ENCODE assay signal across 14 cellular contexts in genomic region chr20:46133886-46134654, GRCh38. TPM values are rescaled to one million over a fixed set of nuclear protein-coding genes. Genes with fewer than 3 reads are reported as not detected.
DNase-seq lines count a peak whose midpoint lies in the region; ATAC-seq, FAIRE-seq and TF ChIP-seq lines count a peak whose summit lies in the region.
"Had no signal": no experiment of that assay in that cellular context is flagged by ENCODE, and none has a peak within 500 bp of the region (broad histone marks: within the 10 kb centered on the region; RNA-seq: fewer than 3 reads in every experiment).

No MANE protein-coding gene starts in this region.

- FAIRE-seq in GM12878 (lab: Jason Lieb, UNC), result no peak
- FAIRE-seq: A204.1, D721Med, K562 had no signal

- RAD21 ChIA-PET in GM12878 (lab: Charles Lee; ENCODE audit: unreplicated experiment), result no interaction called here

- in situ Hi-C loops in GM12878 (cut with MboI), result no loop called here

- POLR2A ChIA-PET in GM12878 (lab: Charles Lee), result interaction anchor here (0.7 kb wide), 1 partner anchor 1165 kb away, joined by 4 read pairs; no protein-coding TSS in a partner anchor

- H3K79me2 ChIP-seq in GM12878 (ENCODE audit: control insufficient read depth, insufficient read depth, low read length), result no peaks in the 10 kb centered on the region

- intact Hi-C loops in GM12878 (cut with micrococcal nuclease; ENCODE audit: unreplicated experiment) (loop anchor here (2.0 kb wide), 1 partner anchor 111 kb away; no protein-coding TSS in a partner anchor), posterior vena cava (cut with DNase I) (loop anchor here in 1 of 2 donors (10.0 kb wide), 1 partner anchor 211 kb away; no protein-coding TSS in a partner anchor)

- TF ChIP-seq CTCF in GM12878 (IDR thresholded peaks at IDR 0.05 in 2 of 3, conservative IDR thresholded peaks at IDR 0.05 in 1 of 3; ENCODE audit: control insufficient read depth in 2 of 3, extremely low read depth in 1 of 3, insufficient read depth in 1 of 3, low read depth in 3 of 3, low read length in 3 of 3), result no peak

- peak overlapping the region; percentile 55 to 83 (median 62) for H3K4me2 ChIP-seq in BLaER1 treated with 17β-estradiol and CSF1 and Interleukin-3, amounts not matched to agents 10 nM and 100 nM
- H3K4me2 ChIP-seq in GM12878 (ENCODE audit: control insufficient read depth, insufficient read depth), result no peak overlapping the region

- H3K9ac ChIP-seq in BLaER1 treated with 17β-estradiol and CSF1 and Interleukin-3, amounts not matched to agents 10 nM and 100 nM, result peak overlapping the region in 5 of 11 experiments; percentile 0 to 43 (median 23); a peak in 9 of 22 replicates
- no peak overlapping the region for H3K9ac ChIP-seq in GM12878 (ENCODE audit: control insufficient read depth, insufficient read depth, low read length)

- CTCF ChIA-PET in GM12878 (lab: Yijun Ruan, JAX), result interaction anchor here (0.9 to 1.8 kb wide), 4 partner anchors 34 to 122 kb away, joined by 3 to 6 read pairs (median 4); no protein-coding TSS in a partner anchor

- no peak for TF ChIP-seq EP300 in GM12878 (IDR thresholded peaks at IDR 0.05; ENCODE audit: borderline replicate concordance in 1 of 2, control insufficient read depth in 1 of 2, low read depth in 2 of 2, low read length in 2 of 2)

- TF ChIP-seq POLR2A in GM19099 (IDR thresholded peaks at IDR 0.05; ENCODE audit: extremely low read depth, insufficient read length, low read depth) (peak; percentile 8), GM12878 (IDR thresholded peaks at IDR 0.05; ENCODE audit: low read depth, low read length) (no peak)

- WGBS in GM12878 (ENCODE audit: insufficient coverage, insufficient replicate concordance, low lambda C conversion rate, missing lambda C conversion rate), result 29% methylated on average over 11 of the region's 11 CpGs

- H3K4me3 ChIP-seq in BLaER1 treated with 17β-estradiol and CSF1 and Interleukin-3, amounts not matched to agents 10 nM and 100 nM, result no peak overlapping the region
- H3K4me3 ChIP-seq in GM12878, result no peak overlapping the region
- H3K4me3 ChIP-seq: K562 had no signal

- H3K27ac ChIP-seq in BLaER1 treated with 17β-estradiol and CSF1 and Interleukin-3, amounts not matched to agents 10 nM and 100 nM, result peak overlapping the region in 6 of 11 experiments; percentile 21 to 54 (median 40); a peak in 8 of 22 replicates
- H3K27ac ChIP-seq in GM12878 (ENCODE audit: control insufficient read depth, insufficient read depth), result no peak overlapping the region

- DNase-seq in GM12878 (ENCODE audit: low read depth, low spot score) (no peak), posterior vena cava (ENCODE audit: low spot score) (peak; percentile 31), NK-92 (lab: John Stamatoyannopoulos, UW; ENCODE audit: unreplicated experiment) (no peak), DMS 273 (lab: John Stamatoyannopoulos, UW; ENCODE audit: unreplicated experiment) (no peak), DMS53 treated with DMSO at 0.1 percent for 48 hours (lab: John Stamatoyannopoulos, UW; ENCODE audit: unreplicated experiment) (no peak)
- DNase-seq: CD8-positive, alpha-beta T cell; COR-L47; HCEC 1CT; HFFc6 had no signal

- no peak for ATAC-seq in GM12878
- ATAC-seq: CD8-positive, alpha-beta T cell; K562 had no signal

- BruUV-seq in GM12878 (replicated peaks; lab: Mats Ljungman, UMichigan), result no TSS peak

- SMC1A ChIA-PET in GM12878 (lab: Charles Lee; ENCODE audit: uncharacterized antibody, unreplicated experiment), result interaction anchor here (1.0 kb wide), 1 partner anchor 100 kb away, joined by 3 read pairs; no protein-coding TSS in a partner anchor

- peaks cover 28 to 57% (median 37%) of the 10 kb centered on the region in 10 experiments for H3K4me1 ChIP-seq in BLaER1 treated with 17β-estradiol and CSF1 and Interleukin-3, amounts not matched to agents 10 nM and 100 nM
- peaks cover 16% of the 10 kb centered on the region for H3K4me1 ChIP-seq in GM12878 (ENCODE audit: control insufficient read depth, insufficient read depth, low read length)

- TF ChIP-seq RAD21 in GM12878 (IDR thresholded peaks at IDR 0.05; ENCODE audit: insufficient read depth, low read depth, low read length), result no peak

- H4K20me1 ChIP-seq in BLaER1 treated with 17β-estradiol and CSF1 and Interleukin-3, amounts not matched to agents 10 nM and 100 nM, result peaks cover 0 to 34% (median 8%) of the 10 kb centered on the region in 11 experiments; a peak in 13 of 22 replicates
- peaks cover 6% of the 10 kb centered on the region for H4K20me1 ChIP-seq in GM12878 (ENCODE audit: control insufficient read depth, insufficient read depth)

- H3K27me3 ChIP-seq in BLaER1 treated with 17β-estradiol and CSF1 and Interleukin-3, amounts not matched to agents 10 nM and 100 nM, result no peaks in the 10 kb centered on the region
- H3K27me3 ChIP-seq in GM12878 (replicated peaks in 1 of 2; ENCODE audit: control insufficient read depth in 2 of 2, insufficient read depth in 2 of 2, low read length in 1 of 2), result peaks cover 2 to 5% of the 10 kb centered on the region in 2 experiments; a peak in 3 of 4 replicates

- H2AFZ ChIP-seq in GM12878 (ENCODE audit: control insufficient read depth, low read depth, low read length), result no peak overlapping the region

- H3K36me3 ChIP-seq in BLaER1 treated with 17β-estradiol and CSF1 and Interleukin-3, amounts not matched to agents 10 nM and 100 nM, result peaks cover 0 to 5% (median under 1%) of the 10 kb centered on the region in 11 experiments; a peak in 9 of 22 replicates
- no peaks in the 10 kb centered on the region for H3K36me3 ChIP-seq in GM12878 (ENCODE audit: control insufficient read depth in 2 of 2, insufficient read depth in 2 of 2, low read length in 1 of 2)

- no peaks in the 10 kb centered on the region for H3K9me3 ChIP-seq in BLaER1 treated with 17β-estradiol and CSF1 and Interleukin-3, amounts not matched to agents 10 nM and 100 nM (replicated peaks in 1 of 11)
- H3K9me3 ChIP-seq in GM12878 (replicated peaks; ENCODE audit: control insufficient read depth, insufficient read depth, low read length), result no peaks in the 10 kb centered on the region

TF ChIP-seq in GM12878, 131 proteins besides CTCF, POLR2A, EP300 and RAD21:
- TF ChIP-seq GATAD2B (conservative IDR thresholded peaks at IDR 0.05; ENCODE audit: low read depth) (no peak), POLR2AphosphoS2 (IDR thresholded peaks at IDR 0.05; ENCODE audit: low read depth, low read length) (peak; percentile 42; the same call in 1 of the 2 replicates), POLR2AphosphoS5 (IDR thresholded peaks at IDR 0.05; ENCODE audit: low read length) (peak; percentile 59)

RNA-seq across cellular contexts. Expression of gene CD40, which starts 16.0 kb away (rescaled TPM):
- total RNA-seq in GM12878 (2013; cell fraction: nucleolus; rRNA removed), result 203 and 210 TPM in 2 replicates
- total RNA-seq in GM12878 (2014; rRNA removed), result 116 and 120 TPM in 2 replicates
- 75.6 and 77.7 TPM in 2 replicates for total RNA-seq in GM12878 (2014; rRNA removed; fragmentation: Illumina TruSeq; extraction: Trizol)
- 99.0 and 103 TPM in 2 replicates for total RNA-seq in GM12878 (2021)
- polyA plus RNA-seq in GM12878 (2011; ENCODE audit: low read depth), result 76.0 TPM
- 137 and 193 TPM in 2 replicates for polyA plus RNA-seq in GM12878 (2011; rRNA removed)
- 173 and 269 TPM in 2 replicates for polyA plus RNA-seq in GM12878 (2011; cell fraction: cytosol; rRNA removed)
- polyA plus RNA-seq in GM12878 (2011; cell fraction: nucleus; rRNA removed), result 225 and 280 TPM in 2 replicates
- 109 and 140 TPM in 2 replicates for polyA plus RNA-seq in GM12878 (2012)
- polyA plus RNA-seq in GM12878 (2014; fragmentation: Illumina TruSeq; extraction: Trizol), result 105 and 110 TPM in 2 replicates
- 10 to 100 TPM; 40.8 to 71.7 TPM for polyA plus RNA-seq in GM12878 (2014; fragmentation: Nextera tagmentation; extraction: Ambion mirVana)
- polyA plus RNA-seq in GM12878 (2014; rRNA removed), result 145 and 166 TPM in 2 replicates
- polyA plus RNA-seq in GM12878 (2016; fragmentation: Nextera tagmentation; extraction: Ambion mirVana), result 10 to 100 TPM; 75.4 to 80.1 TPM
- 133 and 196 TPM in 2 replicates for polyA minus RNA-seq in GM12878 (2011; rRNA and poly(A)+ RNA removed)
- polyA minus RNA-seq in GM12878 (2011; cell fraction: cytosol; rRNA and poly(A)+ RNA removed), result 45.2 and 54.9 TPM in 2 replicates
- 53.3 and 65.2 TPM in 2 replicates for polyA minus RNA-seq in GM12878 (2011; cell fraction: nucleus; rRNA and poly(A)+ RNA removed)
- 10 to 100 TPM in 1 of 2 donors, 1 to 10 TPM in 1; 9.6 to 11.3 TPM for total RNA-seq in posterior vena cava

RNA-seq across cellular contexts. Expression of gene NCOA5, which starts 44.3 kb away (rescaled TPM):
- total RNA-seq in GM12878 (2013; cell fraction: nucleolus; rRNA removed), result 11.1 and 13.8 TPM in 2 replicates
- total RNA-seq in GM12878 (2014; rRNA removed) (28.9 and 31.8 TPM in 2 replicates), GM12878 (2014; rRNA removed; fragmentation: Illumina TruSeq; extraction: Trizol) (20.8 and 22.5 TPM in 2 replicates), GM12878 (2021) (30.3 and 35.0 TPM in 2 replicates), posterior vena cava (10 to 100 TPM; 18.7 to 20.4 TPM)
- polyA plus RNA-seq in GM12878 (2011; ENCODE audit: low read depth), result 11.7 TPM
- polyA plus RNA-seq in GM12878 (2011; rRNA removed) (21.6 and 29.6 TPM in 2 replicates), GM12878 (2014; fragmentation: Illumina TruSeq; extraction: Trizol) (38.1 and 39.0 TPM in 2 replicates), GM12878 (2014; fragmentation: Nextera tagmentation; extraction: Ambion mirVana) (1 to 10 TPM; 7.7 to 8.8 TPM), GM12878 (2014; rRNA removed) (29.8 and 30.2 TPM in 2 replicates), GM12878 (2016; fragmentation: Nextera tagmentation; extraction: Ambion mirVana) (10 to 100 TPM; 30.5 to 35.3 TPM)
- polyA plus RNA-seq in GM12878 (2011; cell fraction: cytosol; rRNA removed), result 22.4 and 24.3 TPM in 2 replicates
- polyA plus RNA-seq in GM12878 (2011; cell fraction: nucleus; rRNA removed), result 35.0 and 45.1 TPM in 2 replicates
- polyA plus RNA-seq in GM12878 (2012), result 13.8 and 18.1 TPM in 2 replicates
- polyA minus RNA-seq in GM12878 (2011; rRNA and poly(A)+ RNA removed), result 20.5 and 20.7 TPM in 2 replicates
- polyA minus RNA-seq in GM12878 (2011; cell fraction: cytosol; rRNA and poly(A)+ RNA removed), result 10.7 and 11.1 TPM in 2 replicates
- 7.6 and 13.9 TPM in 2 replicates for polyA minus RNA-seq in GM12878 (2011; cell fraction: nucleus; rRNA and poly(A)+ RNA removed)

Comparison
In these comparisons a context has a peak if more than half of its experiments do, and no peak if none do; other contexts are left out.
1. RNA of gene CD40, which starts 16.0 kb away (total RNA-seq): 75.6 to 210 TPM in GM12878; 9.6 to 11.3 TPM in posterior vena cava; every median in the first group is over 4 times any median in the second.